19 cellular contexts compared by ENCODE assay signal in genomic region chr18:44036500-44036899, GRCh38.
A peak's percentile ranks its signal among the peaks of the same experiment; 100 is the strongest.
DNase-seq lines count a peak whose midpoint lies in the region; ATAC-seq and TF ChIP-seq lines count a peak whose summit lies in the region.
"Had no signal": no experiment of that assay in that cellular context is flagged by ENCODE, and none has a peak within 500 bp of the region (broad histone marks: within the 10 kb centered on the region; RNA-seq: fewer than 3 reads in every experiment).

No MANE protein-coding gene starts in this region.

- DNase-seq in DMS 273 (lab: John Stamatoyannopoulos, UW; ENCODE audit: unreplicated experiment) (peak; percentile 2), DMS 273 treated with DMSO at 0.1 percent for 48 hours (lab: John Stamatoyannopoulos, UW) (no peak), NCI-H2171 treated with DMSO at 0.1 percent for 48 hours (lab: John Stamatoyannopoulos, UW) (peak; percentile 3), epithelial cell of esophagus (ENCODE audit: low read depth) (peak; percentile 1), myocyte (ENCODE audit: low read depth) (peak; percentile 2), AG20443 (ENCODE audit: low spot score) (no peak), H9 (no peak), natural killer cell (no peak)
- DNase-seq: CD4-positive, CD25-positive, alpha-beta regulatory T cell; MG63; naive thymus-derived CD4-positive, alpha-beta T cell; NCI-H446; PC-9; upper lobe of right lung had no signal

- H2BK20ac ChIP-seq in H9 (ENCODE audit: low read depth, low read length, poor library complexity, severe bottlenecking), result no peak overlapping the region

- H2BK120ac ChIP-seq in H9 (ENCODE audit: low read depth, low read length, poor library complexity, severe bottlenecking), result no peak overlapping the region

- H3K18ac ChIP-seq in H9 (ENCODE audit: insufficient read length, low read depth, low read length), result no peak overlapping the region

- H4K91ac ChIP-seq in H9 (ENCODE audit: insufficient read length, low read depth, low read length), result no peak overlapping the region

- H2AK5ac ChIP-seq in H9 (ENCODE audit: insufficient read length, low read length), result no peak overlapping the region

- H3K56ac ChIP-seq in H9 (ENCODE audit: insufficient read length, low read depth, low read length), result no peak overlapping the region

- ATAC-seq in natural killer cell, result no peak
- ATAC-seq: activated CD4-positive, CD25-positive, alpha-beta regulatory T cell treated with anti-CD3 and anti-CD28 coated beads, Interleukin-2, amount 50 U/mL, for 24 hours; activated naive CD4-positive, alpha-beta T cell treated with anti-CD3 and anti-CD28 coated beads, Interleukin-2, amount 50 U/mL, for 72 hours; left colon; naive thymus-derived CD4-positive, alpha-beta T cell; upper lobe of right lung had no signal

- H3K4me1 Mint-ChIP-seq in H9 (peaks cover 5 to 16% of the 10 kb centered on the region in 2 experiments), natural killer cell (no peaks in the 10 kb centered on the region)
- H3K4me1 Mint-ChIP-seq: CD4-positive, CD25-positive, alpha-beta regulatory T cell; naive thymus-derived CD4-positive, alpha-beta T cell had no signal

- H3K4me2 ChIP-seq in H9 (ENCODE audit: insufficient read depth, insufficient read length, low read length), result no peak overlapping the region
- H3K4me2 ChIP-seq: PC-9 had no signal

- H3K27me3 ChIP-seq in H9 (ENCODE audit: insufficient read depth, low read length), result no peaks in the 10 kb centered on the region
- H3K27me3 ChIP-seq: MG63, upper lobe of right lung had no signal

- H3K27me3 Mint-ChIP-seq in H9 (ENCODE audit: low read depth) (no peaks in the 10 kb centered on the region), natural killer cell (ENCODE audit: low read depth in 2 of 2) (no peaks in the 10 kb centered on the region)
- H3K27me3 Mint-ChIP-seq: CD4-positive, CD25-positive, alpha-beta regulatory T cell; naive thymus-derived CD4-positive, alpha-beta T cell had no signal

- no peaks in the 10 kb centered on the region for H3K9me3 ChIP-seq in H9 (ENCODE audit: control insufficient read depth, low read depth, low read length)
- H3K9me3 ChIP-seq: MG63, upper lobe of right lung had no signal

- no peaks in the 10 kb centered on the region for H3K79me1 ChIP-seq in H9 (ENCODE audit: insufficient read depth, low read depth, low read length, poor library complexity, severe bottlenecking)

- H3K9me3 Mint-ChIP-seq in H9 (no peaks in the 10 kb centered on the region), natural killer cell (no peaks in the 10 kb centered on the region)

- peaks cover 7% of the 10 kb centered on the region for H3K4me1 ChIP-seq in H9 (ENCODE audit: insufficient read depth, low read length)

- no peak overlapping the region for H4K5ac ChIP-seq in H9 (ENCODE audit: insufficient read length, low read depth, low read length)

- no peak overlapping the region for H2BK12ac ChIP-seq in H9 (ENCODE audit: insufficient read length, low read depth, low read length)

- H3T11ph ChIP-seq in H9 (ENCODE audit: low read length), result no peak overlapping the region

- H3K27ac ChIP-seq in H9 (ENCODE audit: insufficient read length, low read depth, low read length), result no peak overlapping the region
- H3K27ac ChIP-seq: 22Rv1, epithelial cell of prostate, PC-9, upper lobe of right lung had no signal

- H2AFZ ChIP-seq in H9 (ENCODE audit: low read length), result no peak overlapping the region
- H2AFZ ChIP-seq: PC-9 had no signal

- H3K4ac ChIP-seq in H9 (ENCODE audit: low read depth, low read length), result no peak overlapping the region

- no peaks in the 10 kb centered on the region for H3K23me2 ChIP-seq in H9 (ENCODE audit: insufficient read length, low read depth, low read length, poor library complexity, severe bottlenecking)

- no peaks in the 10 kb centered on the region for H4K20me1 ChIP-seq in H9 (ENCODE audit: control insufficient read depth, insufficient read depth, insufficient read length)

- no peak overlapping the region for H3K9ac ChIP-seq in H9 (ENCODE audit: extremely low read depth, insufficient read length, low read length)

- H3K4me3 Mint-ChIP-seq in H9 (no peak overlapping the region), natural killer cell (no peak overlapping the region)
- H3K4me3 Mint-ChIP-seq: CD4-positive, CD25-positive, alpha-beta regulatory T cell; naive thymus-derived CD4-positive, alpha-beta T cell had no signal

- H2BK15ac ChIP-seq in H9 (ENCODE audit: low read depth, low read length), result no peak overlapping the region

- no CpG with 5 or more reads among the region's 3 CpGs for WGBS in H9 (ENCODE audit: extremely low coverage, insufficient read length, low lambda C conversion rate)

- TF ChIP-seq CTCF in epithelial cell of esophagus (IDR thresholded peaks at IDR 0.05; ENCODE audit: insufficient read depth, low read depth, low read length, missing control alignments), result no peak
- no peak for TF ChIP-seq CTCF in H9 (conservative IDR thresholded peaks at IDR 0.05)
- TF ChIP-seq CTCF in natural killer cell (IDR thresholded peaks at IDR 0.05), result no peak

- no peak overlapping the region for H4K8ac ChIP-seq in H9 (replicated peaks; ENCODE audit: insufficient read length, low read depth, low read length)

- H3K36me3 Mint-ChIP-seq in H9 (ENCODE audit: insufficient read depth in 1 of 3, low read depth in 3 of 3) (no peaks in the 10 kb centered on the region), natural killer cell (no peaks in the 10 kb centered on the region)
- H3K36me3 Mint-ChIP-seq: activated naive CD4-positive, alpha-beta T cell treated with anti-CD3 and anti-CD28 coated beads, Interleukin-2, amount 50 U/mL, for 72 hours; CD4-positive, CD25-positive, alpha-beta regulatory T cell; naive thymus-derived CD4-positive, alpha-beta T cell had no signal

- H3K27ac Mint-ChIP-seq in H9 (no peak overlapping the region), natural killer cell (no peak overlapping the region)
- H3K27ac Mint-ChIP-seq: activated naive CD4-positive, alpha-beta T cell treated with anti-CD3 and anti-CD28 coated beads, Interleukin-2, amount 50 U/mL, for 72 hours; CD4-positive, CD25-positive, alpha-beta regulatory T cell; naive thymus-derived CD4-positive, alpha-beta T cell had no signal

- H3K79me2 ChIP-seq in H9 (ENCODE audit: insufficient read depth, low read length), result no peaks in the 10 kb centered on the region

- H3K4me3 ChIP-seq in epithelial cell of esophagus (ENCODE audit: low read length), result no peak overlapping the region
- H3K4me3 ChIP-seq: MG63, PC-9, upper lobe of right lung had no signal

- intact Hi-C loops in natural killer cell (cut with micrococcal nuclease), result no loop called here

- H3K23ac ChIP-seq in H9 (ENCODE audit: insufficient read length, low read depth, low read length), result no peak overlapping the region

- no peak overlapping the region for H2BK5ac ChIP-seq in H9 (ENCODE audit: insufficient read length, low read length)

- no peak overlapping the region for H3K14ac ChIP-seq in H9 (ENCODE audit: insufficient read depth, low read length)

Comparison
In these comparisons a context has a peak if more than half of its experiments do, and no peak if none do; other contexts are left out.
1. DNase-seq: peak in DMS 273 (single experiment), NCI-H2171 treated with DMSO at 0.1 percent for 48 hours (single experiment), epithelial cell of esophagus (single experiment) and myocyte (single experiment); none in DMS 273 treated with DMSO at 0.1 percent for 48 hours (single experiment), AG20443 (single experiment), H9 (single experiment) and natural killer cell (single experiment).